6 cellular contexts compared by ENCODE assay signal in the genomic region with DNA sequence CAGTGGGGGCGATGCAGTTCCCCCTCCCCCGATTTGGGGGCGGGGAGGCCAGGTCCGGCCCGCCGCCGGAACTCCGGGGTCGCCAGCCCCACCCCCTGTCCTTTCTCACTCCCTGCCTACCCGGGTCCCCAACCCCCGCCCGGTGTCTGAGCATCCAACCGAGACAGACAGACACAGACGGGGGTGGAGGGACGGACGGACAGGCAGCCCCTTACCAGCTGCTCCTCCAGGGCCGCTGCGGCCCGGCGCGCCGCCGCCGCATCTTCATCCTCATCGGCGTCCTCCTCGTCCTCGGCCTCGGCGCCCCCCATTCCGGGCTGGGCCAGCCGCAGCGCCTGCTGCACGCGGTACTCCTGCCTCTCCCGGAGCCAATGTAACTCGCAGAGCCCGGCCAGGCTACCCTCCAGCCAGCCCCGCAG. TPM values are rescaled to one million over a fixed set of nuclear protein-coding genes. Genes with fewer than 3 reads are reported as not detected.
DNase-seq lines count a peak whose midpoint lies in the region; ATAC-seq and TF ChIP-seq lines count a peak whose summit lies in the region.

No MANE protein-coding gene starts in this region.

- peak; percentile 15 for DNase-seq in stimulated activated CD4-positive, alpha-beta T cell treated with anti-CD3 and anti-CD28 coated beads, Interleukin-4, amount 100 ng/mL, for 24 hours
- no peak for DNase-seq in stimulated activated CD4-positive, alpha-beta T cell treated with anti-CD3 and anti-CD28 coated beads, Interleukin-4, amount 100 ng/mL, for 1 hour
- DNase-seq in fibroblast of lung (ENCODE audit: low read depth in 2 of 2), result no peak
- DNase-seq in activated naive CD4-positive, alpha-beta T cell treated with Interleukin-2 at 50 U/mL for 16 hours, result no peak

- H3K4me3 ChIP-seq in fibroblast of lung (replicated peaks in 1 of 4; ENCODE audit: control extremely low read depth in 1 of 4, insufficient read depth in 1 of 4, low read depth in 3 of 4, low read length in 4 of 4), result peak overlapping the region; percentile 38 to 80 (median 62)

- H3K9ac ChIP-seq in fibroblast of lung (ENCODE audit: insufficient read depth, low read length), result peak overlapping the region; percentile 56

- no peak for TF ChIP-seq CTCF in fibroblast of lung (conservative IDR thresholded peaks at IDR 0.05 in 1 of 2, IDR thresholded peaks at IDR 0.05 in 1 of 2; ENCODE audit: low read depth in 1 of 2, low read length in 2 of 2)

- peak overlapping the region; percentile 72 for H3K4me3 Mint-ChIP-seq in stimulated activated memory B cell treated with anti-CD40 and anti-IgM and Interleukin-4, amounts not matched to agents 10 μg/mL and 1 μg/mL and 100 μg/mL, for 72 hours

- peak overlapping the region; percentile 97 for H3K4me2 ChIP-seq in fibroblast of lung (ENCODE audit: extremely low read depth, insufficient read depth, low read length)

- no peaks in the 10 kb centered on the region for H3K79me2 ChIP-seq in fibroblast of lung (ENCODE audit: control insufficient read depth, insufficient read depth, low read length)

- peak overlapping the region; percentile 28 for H3K27ac Mint-ChIP-seq in stimulated activated memory B cell treated with anti-CD40 and anti-IgM and Interleukin-4, amounts not matched to agents 10 μg/mL and 1 μg/mL and 100 μg/mL, for 72 hours

- H3K9me3 ChIP-seq in fibroblast of lung (ENCODE audit: control insufficient read depth, insufficient read depth, low read depth, low read length), result no peaks in the 10 kb centered on the region

- peaks cover 49% of the 10 kb centered on the region for H3K27me3 Mint-ChIP-seq in stimulated activated memory B cell treated with anti-CD40 and anti-IgM and Interleukin-4, amounts not matched to agents 10 μg/mL and 1 μg/mL and 100 μg/mL, for 72 hours

- no peaks in the 10 kb centered on the region for H3K36me3 ChIP-seq in fibroblast of lung (ENCODE audit: control insufficient read depth, insufficient read depth, low read length)

- no peak for ATAC-seq in stimulated activated memory B cell treated with anti-CD40 and anti-IgM and Interleukin-4, amounts not matched to agents 10 μg/mL and 1 μg/mL and 100 μg/mL, for 72 hours
- ATAC-seq in GM19395 (IDR thresholded peaks at IDR 0.05; ENCODE audit: unreplicated experiment), result no peak

- H2AFZ ChIP-seq in fibroblast of lung (ENCODE audit: low read length), result no peak overlapping the region

- no peaks in the 10 kb centered on the region for H4K20me1 ChIP-seq in fibroblast of lung (ENCODE audit: control insufficient read depth, extremely low read depth, insufficient read depth, low read length)

- peaks cover 22% of the 10 kb centered on the region for H3K4me1 Mint-ChIP-seq in stimulated activated memory B cell treated with anti-CD40 and anti-IgM and Interleukin-4, amounts not matched to agents 10 μg/mL and 1 μg/mL and 100 μg/mL, for 72 hours

- H3K9me3 Mint-ChIP-seq in stimulated activated memory B cell treated with anti-CD40 and anti-IgM and Interleukin-4, amounts not matched to agents 10 μg/mL and 1 μg/mL and 100 μg/mL, for 72 hours, result no peaks in the 10 kb centered on the region

- H3K36me3 Mint-ChIP-seq in stimulated activated memory B cell treated with anti-CD40 and anti-IgM and Interleukin-4, amounts not matched to agents 10 μg/mL and 1 μg/mL and 100 μg/mL, for 72 hours, result no peaks in the 10 kb centered on the region

- H3K4me1 ChIP-seq in fibroblast of lung (ENCODE audit: control insufficient read depth, extremely low read depth, insufficient read depth, low read length), result peaks cover 5% of the 10 kb centered on the region

- H3K27ac ChIP-seq in fibroblast of lung (ENCODE audit: insufficient read depth, low read length), result peak overlapping the region; percentile 57

- no peaks in the 10 kb centered on the region for H3K27me3 ChIP-seq in fibroblast of lung (ENCODE audit: control insufficient read depth, insufficient read depth, low read length)

RNA-seq across cellular contexts. Expression of gene DACT3, which starts 0.4 kb away (rescaled TPM):
- 4.1 and 5.6 TPM in 2 replicates for total RNA-seq in fibroblast of lung
- 9.3 and 11.5 TPM in 2 replicates for polyA plus RNA-seq in fibroblast of lung
- polyA plus RNA-seq in fibroblast of lung (2012), result 9.4 and 12.0 TPM in 2 replicates
- 5.3 and 7.0 TPM in 2 replicates for polyA minus RNA-seq in fibroblast of lung (ENCODE audit: low replicate concordance)

RNA-seq across cellular contexts. Expression of gene GNG8, which starts 24.6 kb away (rescaled TPM):
- total RNA-seq in fibroblast of lung, result not detected in 2 replicates
- not detected in 2 replicates for polyA plus RNA-seq in fibroblast of lung
- not detected in 2 replicates for polyA plus RNA-seq in fibroblast of lung (2012)
- not detected in 2 replicates for polyA minus RNA-seq in fibroblast of lung (ENCODE audit: low replicate concordance)

RNA-seq across cellular contexts. Expression of gene PTGIR, which starts 35.7 kb away (rescaled TPM):
- 10.3 and 16.5 TPM in 2 replicates for total RNA-seq in fibroblast of lung
- polyA plus RNA-seq in fibroblast of lung, result 8.4 and 27.8 TPM in 2 replicates
- 16.1 and 39.3 TPM in 2 replicates for polyA plus RNA-seq in fibroblast of lung (2012)
- 7.5 and 23.6 TPM in 2 replicates for polyA minus RNA-seq in fibroblast of lung (ENCODE audit: low replicate concordance)

RNA-seq across cellular contexts. Expression of gene PRKD2, which starts 56.3 kb away (rescaled TPM):
- 8.2 and 11.6 TPM in 2 replicates for total RNA-seq in fibroblast of lung
- 8.1 and 10.8 TPM in 2 replicates for polyA plus RNA-seq in fibroblast of lung
- polyA plus RNA-seq in fibroblast of lung (2012), result 15.0 and 22.3 TPM in 2 replicates
- polyA minus RNA-seq in fibroblast of lung (ENCODE audit: low replicate concordance), result 30.1 and 48.5 TPM in 2 replicates

RNA-seq across cellular contexts. Expression of gene CALM3, which starts 59.5 kb away (rescaled TPM):
- 92.5 and 160 TPM in 2 replicates for total RNA-seq in fibroblast of lung
- 901 and 1,408 TPM in 2 replicates for polyA plus RNA-seq in fibroblast of lung
- 511 and 655 TPM in 2 replicates for polyA plus RNA-seq in fibroblast of lung (2012)
- 254 and 316 TPM in 2 replicates for polyA minus RNA-seq in fibroblast of lung (ENCODE audit: low replicate concordance)
